11 cellular contexts compared by ENCODE assay signal in genomic region chr2:67845557-67846114, GRCh38.
A peak's percentile ranks its signal among the peaks of the same experiment; 100 is the strongest.
DNase-seq lines count a peak whose midpoint lies in the region; ATAC-seq, FAIRE-seq and TF ChIP-seq lines count a peak whose summit lies in the region.
"Had no signal": no experiment of that assay in that cellular context is flagged by ENCODE, and none has a peak within 500 bp of the region (broad histone marks: within the 10 kb centered on the region; RNA-seq: fewer than 3 reads in every experiment).

No MANE protein-coding gene starts in this region.

- peaks cover 11% of the 10 kb centered on the region; the same call in 2 of the 3 replicates for H3K4me1 Mint-ChIP-seq in GM23338
- no peaks in the 10 kb centered on the region for H3K4me1 Mint-ChIP-seq in activated CD8-positive, alpha-beta T cell treated with anti-CD3 and anti-CD28 coated beads, Interleukin-2, amount 10 ng/mL, durations not matched to agents 7 days and 5 days (ENCODE audit: low read depth)

- H3K4me2 ChIP-seq in GM23338: peak overlapping the region; percentile 53; the same call in 1 of the 2 replicates
- H3K4me2 ChIP-seq in endothelial cell of umbilical vein (ENCODE audit: insufficient read depth, low read length): peak overlapping the region; percentile 45

- intact Hi-C loops in endothelial cell of umbilical vein (cut with micrococcal nuclease): loop anchor here (1.0 to 5.0 kb wide), 8 partner anchors 27 to 1411 kb away; partner anchors contain the start of gene MEIS1
- intact Hi-C loops in sigmoid colon (cut with DNase I): loop anchor here (5.0 to 10.0 kb wide), 8 partner anchors 93 to 1151 kb away; partner anchors contain the start of gene ETAA1

- WGBS in sigmoid colon, 2 donors: 44 to 72% methylated on average over 7 of the region's 7 CpGs

- TF ChIP-seq POLR2A in endothelial cell of umbilical vein (IDR thresholded peaks at IDR 0.05; ENCODE audit: low read depth, low read length) (no peak), sigmoid colon (IDR thresholded peaks at IDR 0.05) (no peak)

- H3K79me2 ChIP-seq in GM23338 (replicated peaks; ENCODE audit: insufficient read depth) (no peaks in the 10 kb centered on the region), endothelial cell of umbilical vein (ENCODE audit: control insufficient read depth, insufficient read depth, low read length) (no peaks in the 10 kb centered on the region)

- peak overlapping the region; percentile 39 for H3K9ac ChIP-seq in endothelial cell of umbilical vein (replicated peaks; ENCODE audit: extremely low read depth, insufficient read depth, low read length)

- no peaks in the 10 kb centered on the region for H4K20me1 ChIP-seq in GM23338 (replicated peaks; ENCODE audit: insufficient read depth)
- no peaks in the 10 kb centered on the region for H4K20me1 ChIP-seq in endothelial cell of umbilical vein (replicated peaks; ENCODE audit: control insufficient read depth, extremely low read depth, insufficient read depth, low read length)

- H3F3A ChIP-seq in GM23338 (replicated peaks; ENCODE audit: low read depth): no peaks in the 10 kb centered on the region

- POLR2A ChIA-PET in endothelial cell of umbilical vein (lab: Charles Lee): no interaction called here
- POLR2A ChIA-PET in activated CD8-positive, alpha-beta T cell treated with anti-CD3 and anti-CD28 coated beads, Interleukin-2, amount 10 ng/mL, durations not matched to agents 7 days and 5 days (lab: Charles Lee): no interaction called here

- H2AFZ ChIP-seq in GM23338 (no peak overlapping the region; the same call in 1 of the 2 replicates), endothelial cell of umbilical vein (ENCODE audit: low read depth, low read length) (no peak overlapping the region)

- no peak for ATAC-seq in GM23338
- ATAC-seq in GM19397 (IDR thresholded peaks at IDR 0.05; ENCODE audit: unreplicated experiment): no peak
- ATAC-seq in activated CD8-positive, alpha-beta T cell treated with anti-CD3 and anti-CD28 coated beads, Interleukin-2, amount 10 ng/mL, durations not matched to agents 7 days and 5 days: no peak
- ATAC-seq: stimulated activated naive CD8-positive, alpha-beta T cell treated with anti-CD3 and anti-CD28 coated beads, Interleukin-15, Interleukin-2, amounts not matched to agents 100 U/mL and 50 U/mL, for 24 hours had no signal

- no peaks in the 10 kb centered on the region for H3K9me2 ChIP-seq in GM23338 (ENCODE audit: insufficient read depth)

- H3K27me3 ChIP-seq in GM23338 (ENCODE audit: insufficient read depth) (no peaks in the 10 kb centered on the region), endothelial cell of umbilical vein (ENCODE audit: control insufficient read depth in 2 of 2, insufficient read depth in 2 of 2, low read length in 2 of 2) (no peaks in the 10 kb centered on the region), sigmoid colon (no peaks in the 10 kb centered on the region)

- FAIRE-seq in endothelial cell of umbilical vein (lab: Jason Lieb, UNC): no peak
- FAIRE-seq: GM18507 had no signal

- no peaks in the 10 kb centered on the region for H3K9me1 ChIP-seq in endothelial cell of umbilical vein (replicated peaks; ENCODE audit: control insufficient read depth, extremely low read depth, insufficient read depth, low read length)

- no peak for TF ChIP-seq EP300 in sigmoid colon (IDR thresholded peaks at IDR 0.05)

- H3K4me3 ChIP-seq in GM23338 (no peak overlapping the region), endothelial cell of umbilical vein (replicated peaks in 1 of 3; ENCODE audit: insufficient read depth in 1 of 3, low read depth in 1 of 3, low read length in 3 of 3) (no peak overlapping the region), sigmoid colon (no peak overlapping the region)

- H3K36me3 Mint-ChIP-seq in GM23338 (ENCODE audit: low read depth): no peaks in the 10 kb centered on the region
- H3K36me3 Mint-ChIP-seq in activated CD8-positive, alpha-beta T cell treated with anti-CD3 and anti-CD28 coated beads, Interleukin-2, amount 10 ng/mL, durations not matched to agents 7 days and 5 days (ENCODE audit: low read depth): no peaks in the 10 kb centered on the region

- H3K4me1 ChIP-seq in GM23338 (ENCODE audit: insufficient read depth) (peaks cover 7% of the 10 kb centered on the region; the same call in 1 of the 2 replicates), endothelial cell of umbilical vein (ENCODE audit: control insufficient read depth, extremely low read depth, insufficient read depth, low read length) (peaks cover 6% of the 10 kb centered on the region), sigmoid colon (peaks cover 0 to 21% (median 8%) of the 10 kb centered on the region in 4 donors)

- dilution Hi-C loops in endothelial cell of umbilical vein (cut with MboI; ENCODE audit: extremely low pct_ligation_motif_present, low sequenced_read_pairs): no loop called here

- H3K9me3 ChIP-seq in endothelial cell of umbilical vein (replicated peaks; ENCODE audit: control insufficient read depth, insufficient read depth, low read length): no peaks in the 10 kb centered on the region
- no peaks in the 10 kb centered on the region for H3K9me3 ChIP-seq in sigmoid colon

- CTCF ChIA-PET in endothelial cell of umbilical vein (lab: Charles Lee): interaction anchor here (0.7 to 2.0 kb wide), 36 partner anchors 8 to 630 kb away, joined by 3 to 78 read pairs (median 4); no protein-coding TSS in a partner anchor
- CTCF ChIA-PET in activated CD8-positive, alpha-beta T cell treated with anti-CD3 and anti-CD28 coated beads, Interleukin-2, amount 10 ng/mL, durations not matched to agents 7 days and 5 days (lab: Charles Lee): interaction anchor here (1.2 kb wide), 1 partner anchor 21 kb away, joined by 5 read pairs; no protein-coding TSS in a partner anchor

- DNase-seq in GM23338 (ENCODE audit: low spot score): no peak
- DNase-seq in NCI-H69 (lab: John Stamatoyannopoulos, UW): peak; percentile 90
- no peak for DNase-seq in endothelial cell of umbilical vein (ENCODE audit: low read depth, low spot score)
- peak; percentile 56 for DNase-seq in sigmoid colon
- no peak for DNase-seq in NCI-H146 treated with DMSO at 0.1 percent for 48 hours (lab: John Stamatoyannopoulos, UW; ENCODE audit: unreplicated experiment)
- DNase-seq in activated CD8-positive, alpha-beta T cell treated with anti-CD3 and anti-CD28 coated beads, Interleukin-2, amount 10 ng/mL, durations not matched to agents 7 days and 5 days: no peak
- DNase-seq in HUDEP-2 (lab: John Stamatoyannopoulos, UW; ENCODE audit: unreplicated experiment in 76 of 76): no peak

- no peaks in the 10 kb centered on the region for H3K36me3 ChIP-seq in GM23338 (ENCODE audit: insufficient read depth)
- H3K36me3 ChIP-seq in endothelial cell of umbilical vein (ENCODE audit: control insufficient read depth in 2 of 2, extremely low read depth in 1 of 2, insufficient read depth in 2 of 2, low read length in 2 of 2): no peaks in the 10 kb centered on the region
- H3K36me3 ChIP-seq in sigmoid colon: no peaks in the 10 kb centered on the region

- TF ChIP-seq CTCF in GM23338 (conservative IDR thresholded peaks at IDR 0.05; ENCODE audit: low read depth in 2 of 2) (no peak), endothelial cell of umbilical vein (IDR thresholded peaks at IDR 0.05; ENCODE audit: extremely low read depth in 1 of 2, insufficient read depth in 1 of 2, low read depth in 1 of 2, low read length in 2 of 2) (no peak), sigmoid colon (IDR thresholded peaks at IDR 0.05) (no peak)

- H3K27me3 Mint-ChIP-seq in GM23338 (ENCODE audit: insufficient read depth, low read depth, poor library complexity): peaks cover 2% of the 10 kb centered on the region
- H3K27me3 Mint-ChIP-seq in activated CD8-positive, alpha-beta T cell treated with anti-CD3 and anti-CD28 coated beads, Interleukin-2, amount 10 ng/mL, durations not matched to agents 7 days and 5 days (ENCODE audit: low read depth): peaks cover 4% of the 10 kb centered on the region

- BruUV-seq in endothelial cell of umbilical vein (replicated peaks; lab: Mats Ljungman, UMichigan): no TSS peak

- no peak overlapping the region for H3K4me3 Mint-ChIP-seq in GM23338
- H3K4me3 Mint-ChIP-seq in activated CD8-positive, alpha-beta T cell treated with anti-CD3 and anti-CD28 coated beads, Interleukin-2, amount 10 ng/mL, durations not matched to agents 7 days and 5 days: no peak overlapping the region
- H3K4me3 Mint-ChIP-seq: activated T-cell treated with anti-CD3 and anti-CD28 coated beads, Interleukin-2, amount 50 U/mL, for 24 hours had no signal

- H3K27ac ChIP-seq in GM23338 (ENCODE audit: low read depth) (no peak overlapping the region), endothelial cell of umbilical vein (ENCODE audit: insufficient read depth, low read depth, low read length) (peak overlapping the region; percentile 44), sigmoid colon (peak overlapping the region; percentile 31 to 74 (median 64))

- H3K9me3 Mint-ChIP-seq in GM23338: no peaks in the 10 kb centered on the region
- no peaks in the 10 kb centered on the region for H3K9me3 Mint-ChIP-seq in activated CD8-positive, alpha-beta T cell treated with anti-CD3 and anti-CD28 coated beads, Interleukin-2, amount 10 ng/mL, durations not matched to agents 7 days and 5 days (ENCODE audit: insufficient read depth)
- H3K9me3 Mint-ChIP-seq: activated T-cell treated with anti-CD3 and anti-CD28 coated beads, Interleukin-2, amount 50 U/mL, for 24 hours had no signal

- H3K27ac Mint-ChIP-seq in GM23338: no peak overlapping the region
- no peak overlapping the region for H3K27ac Mint-ChIP-seq in activated CD8-positive, alpha-beta T cell treated with anti-CD3 and anti-CD28 coated beads, Interleukin-2, amount 10 ng/mL, durations not matched to agents 7 days and 5 days
- H3K27ac Mint-ChIP-seq: activated T-cell treated with anti-CD3 and anti-CD28 coated beads, Interleukin-2, amount 50 U/mL, for 24 hours had no signal

TF ChIP-seq in GM23338, 12 proteins besides CTCF, POLR2A, EP300 and RAD21 (continues in another document):
- TF ChIP-seq EZH2phosphoT487 (IDR thresholded peaks at IDR 0.05; ENCODE audit: unreplicated experiment): no peak

TF ChIP-seq in endothelial cell of umbilical vein, 7 proteins besides CTCF, POLR2A, EP300 and RAD21:
- TF ChIP-seq JUN (IDR thresholded peaks at IDR 0.05; ENCODE audit: borderline replicate concordance, insufficient read depth, insufficient read length, low read depth) (no peak), MYC (IDR thresholded peaks at IDR 0.05; ENCODE audit: low read depth, low read length) (no peak), EZH2 (IDR thresholded peaks at IDR 0.05; ENCODE audit: borderline replicate concordance, low read depth, low read length, severe bottlenecking) (no peak), FOS (IDR thresholded peaks at IDR 0.05; ENCODE audit: borderline replicate concordance, insufficient read depth, low read length) (no peak), POLR2AphosphoS5 (IDR thresholded peaks at IDR 0.05; ENCODE audit: insufficient read depth, low read depth, low read length) (no peak), GATA2 (IDR thresholded peaks at IDR 0.05; ENCODE audit: insufficient read depth, insufficient read length, low read depth, low read length) (no peak)
- TF ChIP-seq, protein P1, sequence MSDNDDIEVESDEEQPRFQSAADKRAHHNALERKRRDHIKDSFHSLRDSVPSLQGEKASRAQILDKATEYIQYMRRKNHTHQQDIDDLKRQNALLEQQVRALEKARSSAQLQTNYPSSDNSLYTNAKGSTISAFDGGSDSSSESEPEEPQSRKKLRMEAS (IDR thresholded peaks at IDR 0.05; ENCODE audit: insufficient read depth, insufficient read length): no peak

Comparison
In these comparisons a context has a peak if more than half of its experiments do, and no peak if none do; other contexts are left out.
1. DNase-seq: peak in NCI-H69 (single experiment) and sigmoid colon (single experiment); none in GM23338 (single experiment), endothelial cell of umbilical vein (single experiment), NCI-H146 treated with DMSO at 0.1 percent for 48 hours (single experiment), activated CD8-positive, alpha-beta T cell treated with anti-CD3 and anti-CD28 coated beads, Interleukin-2, amount 10 ng/mL, durations not matched to agents 7 days and 5 days (single experiment) and HUDEP-2 (0 of 76).